Comparison of ENCODE assay signal across 9 cellular contexts in the genomic region with DNA sequence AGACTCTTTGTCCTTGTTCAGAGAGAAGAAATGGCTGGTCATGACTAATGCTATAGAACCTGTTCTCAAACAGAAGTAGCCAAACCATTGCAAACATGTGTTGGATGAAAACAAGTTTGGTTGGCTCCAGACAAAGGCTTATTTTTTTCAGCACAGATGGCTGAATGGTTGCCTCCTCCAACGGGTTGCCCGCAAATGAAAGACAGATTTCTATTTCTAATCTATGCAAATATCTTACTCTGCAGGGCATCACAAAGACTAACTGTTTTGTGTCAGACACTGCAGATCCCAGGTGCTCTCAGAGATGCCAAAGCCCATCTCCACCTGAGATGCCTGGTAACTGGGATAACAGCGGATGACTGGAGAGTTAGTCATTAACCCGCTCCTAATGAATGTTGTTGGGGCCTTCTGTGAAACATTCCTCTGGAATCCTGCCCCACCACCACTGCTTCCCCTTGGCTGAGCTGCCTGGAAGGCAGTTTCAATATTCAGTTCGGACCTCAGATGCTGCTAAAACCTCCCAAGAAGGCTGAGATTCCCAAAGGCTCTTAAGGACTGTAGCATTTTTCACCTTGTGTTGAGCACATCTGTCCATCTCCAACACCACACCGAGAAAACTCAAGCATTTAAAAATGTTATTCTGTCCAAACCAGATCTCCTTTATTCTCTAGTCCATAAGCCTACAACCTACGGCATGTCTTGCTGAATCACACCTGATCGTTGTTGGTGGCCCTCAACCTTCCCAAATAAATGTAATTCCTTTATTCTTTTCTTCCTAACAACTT.
DNase-seq lines count a peak whose midpoint lies in the region; ATAC-seq and TF ChIP-seq lines count a peak whose summit lies in the region.
"Had no signal": no experiment of that assay in that cellular context is flagged by ENCODE, and none has a peak within 500 bp of the region (broad histone marks: within the 10 kb centered on the region; RNA-seq: fewer than 3 reads in every experiment).

No MANE protein-coding gene starts in this region.

- H3K4me3 ChIP-seq in fibroblast of villous mesenchyme (ENCODE audit: low read depth, low read length) (peak overlapping the region; percentile 9), sigmoid colon (no peak overlapping the region)

- peaks cover 0 to 42% (median 33%) of the 10 kb centered on the region in 4 donors for H3K4me1 ChIP-seq in sigmoid colon

- no peaks in the 10 kb centered on the region for H3K27me3 ChIP-seq in sigmoid colon

- intact Hi-C loops in sigmoid colon (cut with DNase I), result no loop called here

- no peaks in the 10 kb centered on the region for H3K9me3 Mint-ChIP-seq in activated naive CD4-positive, alpha-beta T cell treated with anti-CD3 and anti-CD28 coated beads, Interleukin-2, amount 10 ng/mL, durations not matched to agents 7 days and 5 days

- peak overlapping the region in 3 of 4 donors; percentile 38 to 61 (median 41) for H3K27ac ChIP-seq in sigmoid colon

- peaks cover 11% of the 10 kb centered on the region for H3K4me1 Mint-ChIP-seq in activated naive CD4-positive, alpha-beta T cell treated with anti-CD3 and anti-CD28 coated beads, Interleukin-2, amount 10 ng/mL, durations not matched to agents 7 days and 5 days
- H3K4me1 Mint-ChIP-seq: naive B cell had no signal

- H3K4me3 Mint-ChIP-seq in activated naive CD4-positive, alpha-beta T cell treated with anti-CD3 and anti-CD28 coated beads, Interleukin-2, amount 10 ng/mL, durations not matched to agents 7 days and 5 days, result no peak overlapping the region
- H3K4me3 Mint-ChIP-seq: naive B cell had no signal

- peaks cover 0 to 4% (median 0%) of the 10 kb centered on the region in 4 donors for H3K36me3 ChIP-seq in sigmoid colon

- 81 to 86% methylated on average over 8 of the region's 8 CpGs for WGBS in sigmoid colon, 2 donors

- H3K27ac Mint-ChIP-seq in activated naive CD4-positive, alpha-beta T cell treated with anti-CD3 and anti-CD28 coated beads, Interleukin-2, amount 10 ng/mL, durations not matched to agents 7 days and 5 days, result no peak overlapping the region

- H3K27me3 Mint-ChIP-seq in activated naive CD4-positive, alpha-beta T cell treated with anti-CD3 and anti-CD28 coated beads, Interleukin-2, amount 10 ng/mL, durations not matched to agents 7 days and 5 days, result peaks cover 4% of the 10 kb centered on the region
- H3K27me3 Mint-ChIP-seq: naive B cell had no signal

- DNase-seq in GM04504 (ENCODE audit: low read depth), result peak; percentile 89
- DNase-seq in RKO (ENCODE audit: low spot score), result peak; percentile 70
- peak; percentile 89 for DNase-seq in fibroblast of villous mesenchyme (ENCODE audit: low read depth)
- DNase-seq in sigmoid colon, result no peak
- DNase-seq in OCI-M1 (lab: John Stamatoyannopoulos, UW), result no peak
- DNase-seq in NCI-H187 treated with DMSO at 0.1 percent for 48 hours (lab: John Stamatoyannopoulos, UW), result no peak
- no peak for DNase-seq in activated naive CD4-positive, alpha-beta T cell treated with anti-CD3 and anti-CD28 coated beads, Interleukin-2, amount 10 ng/mL, durations not matched to agents 7 days and 5 days
- DNase-seq: naive B cell had no signal

- TF ChIP-seq EP300 in sigmoid colon (IDR thresholded peaks at IDR 0.05), result no peak

- TF ChIP-seq POLR2A in sigmoid colon (IDR thresholded peaks at IDR 0.05), result no peak

- H3K9me3 ChIP-seq in sigmoid colon, result no peaks in the 10 kb centered on the region

- H3K36me3 Mint-ChIP-seq in activated naive CD4-positive, alpha-beta T cell treated with anti-CD3 and anti-CD28 coated beads, Interleukin-2, amount 10 ng/mL, durations not matched to agents 7 days and 5 days, result no peaks in the 10 kb centered on the region
- H3K36me3 Mint-ChIP-seq: naive B cell had no signal

- ATAC-seq in HG02870 (IDR thresholded peaks at IDR 0.05; ENCODE audit: unreplicated experiment), result peak; percentile 57

- CTCF ChIA-PET in activated naive CD4-positive, alpha-beta T cell treated with anti-CD3 and anti-CD28 coated beads, Interleukin-2, amount 10 ng/mL, durations not matched to agents 7 days and 5 days (lab: Charles Lee), result no interaction called here

- TF ChIP-seq CTCF in fibroblast of villous mesenchyme (IDR thresholded peaks at IDR 0.05; ENCODE audit: insufficient read depth, low read depth, low read length) (no peak), sigmoid colon (IDR thresholded peaks at IDR 0.05) (no peak)

Comparison
In these comparisons a context has a peak if more than half of its experiments do, and no peak if none do; other contexts are left out.
1. DNase-seq: peak in GM04504 (single experiment), RKO (single experiment) and fibroblast of villous mesenchyme (single experiment); none in sigmoid colon (single experiment), OCI-M1 (single experiment), NCI-H187 treated with DMSO at 0.1 percent for 48 hours (single experiment) and activated naive CD4-positive, alpha-beta T cell treated with anti-CD3 and anti-CD28 coated beads, Interleukin-2, amount 10 ng/mL, durations not matched to agents 7 days and 5 days (single experiment).